In genomic region chr12:6752181-6752930, GRCh38 we compare ENCODE assay signal across 8 cellular contexts. TPM values are rescaled to one million over a fixed set of nuclear protein-coding genes. Genes with fewer than 3 reads are reported as not detected.
DNase-seq lines count a peak whose midpoint lies in the region; ATAC-seq and TF ChIP-seq lines count a peak whose summit lies in the region.

No MANE protein-coding gene starts in this region.

- peak overlapping the region; percentile 65 for H2AFZ ChIP-seq in KMS-11 (ENCODE audit: low read depth)
- H2AFZ ChIP-seq in neuron (ENCODE audit: low read depth, low read length): peak overlapping the region; percentile 16

- peaks cover 12% of the 10 kb centered on the region for H3K4me1 ChIP-seq in KMS-11 (ENCODE audit: low read depth, poor library complexity, severe bottlenecking)
- H3K4me1 ChIP-seq in neuron (ENCODE audit: insufficient read depth, low read length): peaks cover 19% of the 10 kb centered on the region

- H3K4me2 ChIP-seq in KMS-11: peak overlapping the region; percentile 62

- H3K27ac ChIP-seq in KMS-11: peak overlapping the region; percentile 74

- peak overlapping the region; percentile 73 for H3K9ac ChIP-seq in KMS-11

- H3K36me3 ChIP-seq in KMS-11 (ENCODE audit: insufficient read depth): no peaks in the 10 kb centered on the region
- H3K36me3 ChIP-seq in neuron (ENCODE audit: insufficient read depth, low read length): peaks cover 45% of the 10 kb centered on the region

- H3K4me3 ChIP-seq in KMS-11 (IDR thresholded peaks at IDR 0.05; ENCODE audit: insufficient read depth, low read depth, low read length): no peak overlapping the region
- peak overlapping the region; percentile 88 for H3K4me3 ChIP-seq in fibroblast of the aortic adventitia (ENCODE audit: low read depth, low read length)
- peak overlapping the region; percentile 79 for H3K4me3 ChIP-seq in neuron (ENCODE audit: low read length)

- peak; percentile 38 to 40 for DNase-seq in activated CD4-positive, alpha-beta T cell treated with anti-CD3 and anti-CD28 coated beads, Interleukin-2, amount 50 U/mL, for 48 hours
- DNase-seq in fibroblast of the aortic adventitia (ENCODE audit: low read depth) (peak; percentile 56), GM20000 (ENCODE audit: low spot score) (no peak)

- peak; percentile 4 for TF ChIP-seq CTCF in GM12873 (IDR thresholded peaks at IDR 0.05; ENCODE audit: insufficient read depth, low read depth, low read length, missing control alignments)
- no peak for TF ChIP-seq CTCF in KMS-11 (conservative IDR thresholded peaks at IDR 0.05; ENCODE audit: low read depth, low read length)
- TF ChIP-seq CTCF in fibroblast of the aortic adventitia (IDR thresholded peaks at IDR 0.05; ENCODE audit: insufficient read depth, low read length): peak; percentile 63
- no peak for TF ChIP-seq CTCF in GM20000 (IDR thresholded peaks at IDR 0.05; ENCODE audit: extremely low read depth, missing control alignments)

- H4K20me1 ChIP-seq in KMS-11 (ENCODE audit: insufficient read depth): no peaks in the 10 kb centered on the region

- no peaks in the 10 kb centered on the region for H3K27me3 ChIP-seq in KMS-11 (ENCODE audit: insufficient read depth, low read depth)
- no peaks in the 10 kb centered on the region for H3K27me3 ChIP-seq in neuron (ENCODE audit: insufficient read depth, low read length)

- ATAC-seq in HG03439 (IDR thresholded peaks at IDR 0.05; ENCODE audit: unreplicated experiment) (no peak), GM18517 (IDR thresholded peaks at IDR 0.05; ENCODE audit: unreplicated experiment) (no peak)

- H3K79me2 ChIP-seq in KMS-11 (ENCODE audit: insufficient read depth, low read depth): peaks cover 8% of the 10 kb centered on the region; the same call in 1 of the 2 replicates

- H3K9me3 ChIP-seq in neuron (ENCODE audit: low read length): no peaks in the 10 kb centered on the region

RNA-seq across cellular contexts. Expression of gene MLF2, which starts 0.6 kb away (rescaled TPM):
- total RNA-seq in fibroblast of the aortic adventitia (ENCODE audit: low replicate concordance): 29.5 and 104 TPM in 2 replicates

RNA-seq across cellular contexts. Expression of gene PTMS, which starts 13.8 kb away (rescaled TPM):
- 61.6 and 575 TPM in 2 replicates for total RNA-seq in fibroblast of the aortic adventitia (ENCODE audit: low replicate concordance)

RNA-seq across cellular contexts. Expression of gene LAG3, which starts 20.0 kb away (rescaled TPM):
- 0.16 TPM in 1 of 2 replicates, not detected in the other for total RNA-seq in fibroblast of the aortic adventitia (ENCODE audit: low replicate concordance)

RNA-seq across cellular contexts. Expression of gene COPS7A, which starts 28.5 kb away (rescaled TPM):
- 71.1 and 86.0 TPM in 2 replicates for total RNA-seq in fibroblast of the aortic adventitia (ENCODE audit: low replicate concordance)

RNA-seq across cellular contexts. Expression of gene CD4, which starts 37.0 kb away (rescaled TPM):
- 1.6 TPM in 1 of 2 replicates, not detected in the other for total RNA-seq in fibroblast of the aortic adventitia (ENCODE audit: low replicate concordance)

Comparison
In these comparisons a context has a peak if more than half of its experiments do, and no peak if none do; other contexts are left out.
1. CTCF ChIP-seq: peak in GM12873 (single experiment) and fibroblast of the aortic adventitia (single experiment); none in KMS-11 (single experiment) and GM20000 (single experiment).